In the genomic region with DNA sequence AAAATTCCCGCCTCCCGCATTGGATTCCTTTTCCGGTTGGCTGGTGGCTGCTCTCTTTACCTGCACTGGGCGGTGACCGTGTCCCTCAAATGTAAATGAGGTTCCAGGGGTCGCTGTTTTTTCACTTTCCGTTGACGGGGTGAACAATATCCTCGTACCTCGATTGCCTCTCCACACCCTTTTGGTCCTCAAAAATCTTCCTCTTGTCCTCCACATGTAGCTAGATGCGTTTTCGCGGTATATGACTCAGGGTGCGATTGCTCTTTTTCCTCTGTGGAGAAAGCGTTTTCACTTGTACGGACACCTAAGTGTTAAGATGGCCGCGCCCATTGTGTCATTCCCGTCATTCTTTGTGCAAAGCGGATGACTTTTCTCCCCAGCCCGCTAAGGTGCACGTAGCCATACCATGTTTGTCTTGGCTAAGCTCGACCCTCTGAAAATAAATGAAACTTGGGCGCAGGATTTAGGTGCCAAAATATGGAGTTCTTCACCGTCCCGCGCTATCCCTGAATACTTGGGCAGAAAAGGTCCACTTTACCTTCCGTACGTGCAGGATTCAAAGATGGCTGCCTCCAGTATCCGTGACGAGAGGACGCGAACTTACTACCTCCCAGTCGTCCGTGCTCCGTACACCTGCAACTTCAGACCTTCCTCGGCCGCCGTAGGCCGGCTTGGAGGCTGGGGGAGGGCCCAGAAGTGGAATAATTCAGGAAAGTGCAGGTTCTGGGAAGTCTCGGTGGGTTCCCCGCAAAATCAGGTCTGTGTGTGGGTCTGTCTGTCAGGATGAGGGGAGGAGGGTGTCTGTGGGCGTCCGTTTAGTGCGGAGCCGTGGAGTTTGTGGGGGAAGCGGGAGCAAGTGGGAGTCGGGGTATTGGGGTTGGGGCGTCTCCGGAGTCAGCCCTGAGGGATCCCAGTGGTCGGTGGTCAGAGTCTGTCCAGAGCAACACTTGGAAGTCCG, we compare ENCODE assay signal across 8 cellular contexts.
A peak's percentile ranks its signal among the peaks of the same experiment; 100 is the strongest.
DNase-seq lines count a peak whose midpoint lies in the region; ATAC-seq lines count a peak whose summit lies in the region.

A gene (plus strand): TSS at position 689 of the 958 bp plus-strand sequence. CDS start 8,749 bp downstream, outside the sequence.

- H3K36me3 Mint-ChIP-seq in effector memory CD8-positive, alpha-beta T cell (ENCODE audit: insufficient read depth) = peaks cover 15% of the 10 kb centered on the region

- DNase-seq in C1 segment of cervical spinal cord (lab: John Stamatoyannopoulos, UW) = peak; percentile 39 to 98 (median 94)
- peak; percentile 86 for DNase-seq in HK-2 (ENCODE audit: unreplicated experiment)
- DNase-seq in NCI-H82 treated with DMSO at 0.1 percent for 48 hours (lab: John Stamatoyannopoulos, UW; ENCODE audit: unreplicated experiment) = peak; percentile 84
- DNase-seq in activated CD8-positive, alpha-beta memory T cell treated with anti-CD3 and anti-CD28 coated beads for 4 hours (ENCODE audit: low read depth in 2 of 2) = peak; percentile 69 to 77
- DNase-seq in effector memory CD8-positive, alpha-beta T cell = peak; percentile 74 to 81 (median 78)
- DNase-seq in medulla oblongata (ENCODE audit: extremely low spot score) = peak; percentile 96
- DNase-seq in stimulated activated CD4-positive, alpha-beta T cell treated with anti-CD3 and anti-CD28 coated beads, TNF-alpha, amount 100 ng/mL, for 48 hours (ENCODE audit: low read depth in 3 of 3) = peak; percentile 71 to 73 (median 72)

- H3K9me3 Mint-ChIP-seq in effector memory CD8-positive, alpha-beta T cell = peaks cover 15 to 37% of the 10 kb centered on the region in 2 donors

- H3K4me1 Mint-ChIP-seq in effector memory CD8-positive, alpha-beta T cell (ENCODE audit: low read depth in 2 of 2) = peaks cover 21 to 34% of the 10 kb centered on the region in 2 donors

- no peaks in the 10 kb centered on the region for H3K27me3 Mint-ChIP-seq in effector memory CD8-positive, alpha-beta T cell

- peak within 1 kb of the TSS; percentile 99 to 100 for H3K4me3 Mint-ChIP-seq in effector memory CD8-positive, alpha-beta T cell

- peak; percentile 81 for ATAC-seq in GM19351 (IDR thresholded peaks at IDR 0.05; ENCODE audit: unreplicated experiment)
- ATAC-seq in effector memory CD8-positive, alpha-beta T cell (replicated peaks) = peak; percentile 86

- peak within 1 kb of the TSS; percentile 96 to 98 for H3K27ac Mint-ChIP-seq in effector memory CD8-positive, alpha-beta T cell

Comparison
In these comparisons a context has a peak if more than half of its experiments do, and no peak if none do; other contexts are left out.
1. Peak in every context shown above with its lines: DNase-seq and ATAC-seq.